ENCODE assay signal across 14 cellular contexts in the genomic region with DNA sequence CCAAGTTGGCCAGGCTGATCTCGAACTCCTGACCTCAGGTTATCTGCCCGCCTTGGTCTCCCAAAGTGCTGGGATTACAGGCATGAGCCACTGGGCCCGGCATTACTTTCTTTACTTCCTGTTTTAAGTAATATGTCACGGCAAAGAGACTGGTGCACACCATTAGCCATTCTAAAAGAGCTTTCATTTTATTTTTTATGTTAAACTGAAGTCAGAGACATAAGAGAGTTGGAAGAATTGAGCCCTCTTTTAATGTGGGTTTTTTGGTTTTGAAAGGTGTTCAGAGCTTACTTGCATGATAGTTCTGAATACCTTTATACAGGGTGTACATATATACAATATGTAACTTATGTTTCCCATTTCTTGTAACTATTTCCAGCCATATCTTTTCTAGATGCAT.
"Had no signal": no experiment of that assay in that cellular context is flagged by ENCODE, and none has a peak within 500 bp of the region (broad histone marks: within the 10 kb centered on the region; RNA-seq: fewer than 3 reads in every experiment).

No MANE protein-coding gene starts in this region.

- H3K27ac ChIP-seq: esophagus muscularis mucosa, hepatocyte, parathyroid adenoma, stomach, thoracic aorta had no signal

- H3K4me1 ChIP-seq: esophagus muscularis mucosa, parathyroid adenoma had no signal

- H3K27me3 ChIP-seq: esophagus muscularis mucosa, hepatocyte, stomach had no signal

- ATAC-seq: activated T-cell treated with anti-CD3 and anti-CD28 coated beads, Interleukin-2, amount 50 U/mL, for 4 hours had no signal

- H3K4me3 Mint-ChIP-seq: activated T-cell treated with anti-CD3 and anti-CD28 coated beads, Interleukin-2, amount 50 U/mL, for 4 hours had no signal

- H3K36me3 ChIP-seq: esophagus muscularis mucosa, thoracic aorta had no signal

- H3K9me3 ChIP-seq: esophagus muscularis mucosa, stomach, thoracic aorta had no signal

- FAIRE-seq: colon had no signal

- H3K4me3 ChIP-seq: esophagus muscularis mucosa, hepatocyte, stomach, thoracic aorta had no signal

- H3K9ac ChIP-seq: parathyroid adenoma had no signal

- DNase-seq: activated CD4-positive, alpha-beta T cell treated with anti-CD3 and anti-CD28 coated beads, Interleukin-2, amount 50 U/mL, for 48 hours; activated T-cell treated with anti-CD3 and anti-CD28 coated beads, Interleukin-2, amount 50 U/mL, for 4 hours; amniotic stem cell; islet precursor cell; midbrain; stimulated activated CD4-positive, alpha-beta T cell treated with anti-CD3 and anti-CD28 coated beads, Interleukin-12 subunit alpha, Interleukin-12 subunit beta, amount 100 ng/mL, for 4 hours; stimulated activated CD4-positive, alpha-beta T cell treated with anti-CD3 and anti-CD28 coated beads, Interleukin-2, amount 100 ng/mL, for 24 hours; stomach; T-helper 9 cell had no signal

- H2AFZ ChIP-seq: hepatocyte, parathyroid adenoma had no signal

- H3K9me3 Mint-ChIP-seq: activated T-cell treated with anti-CD3 and anti-CD28 coated beads, Interleukin-2, amount 50 U/mL, for 4 hours had no signal

- H3K4me2 ChIP-seq: hepatocyte had no signal

- H3K79me2 ChIP-seq: parathyroid adenoma had no signal
